ENCODE assay signal across 20 cellular contexts in the genomic region with DNA sequence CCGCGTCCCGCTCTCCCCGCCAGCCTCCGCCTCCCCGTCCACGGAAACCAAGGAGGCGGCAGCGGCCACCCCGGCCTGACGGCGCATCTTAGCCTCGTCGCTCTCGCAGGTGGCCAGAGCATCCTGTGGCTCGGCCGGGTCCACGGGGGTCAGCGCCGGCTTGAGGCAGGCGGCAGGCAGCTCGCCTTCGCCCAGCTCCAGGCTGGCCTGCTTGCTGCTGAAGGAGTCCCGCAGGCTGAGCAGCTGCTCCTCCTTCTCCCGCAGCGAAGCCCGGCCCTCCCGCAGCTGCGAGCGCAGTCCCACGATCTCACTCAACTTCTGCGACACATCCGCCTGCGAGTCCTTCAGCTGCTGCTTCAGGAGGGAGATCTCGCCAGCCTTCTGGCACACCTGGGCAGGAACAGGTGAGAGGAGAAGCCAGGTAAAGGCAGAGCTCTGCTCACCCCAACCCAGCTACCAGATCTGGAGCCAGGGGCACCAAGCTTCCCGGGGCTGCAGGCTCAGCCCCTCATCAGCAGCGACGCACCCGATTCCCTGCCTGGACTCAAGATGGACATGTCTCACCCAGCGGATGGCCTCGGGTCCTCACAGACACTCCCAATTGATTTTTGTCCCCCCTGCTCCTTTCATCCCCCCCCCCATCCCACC. TPM values are rescaled to one million over a fixed set of nuclear protein-coding genes. Genes with fewer than 3 reads are reported as not detected.
A peak's percentile ranks its signal among the peaks of the same experiment; 100 is the strongest.
DNase-seq lines count a peak whose midpoint lies in the region; ATAC-seq, FAIRE-seq and TF ChIP-seq lines count a peak whose summit lies in the region.
"Had no signal": no experiment of that assay in that cellular context is flagged by ENCODE, and none has a peak within 500 bp of the region (broad histone marks: within the 10 kb centered on the region; RNA-seq: fewer than 3 reads in every experiment).

No MANE protein-coding gene starts in this region.

- H3K4me1 Mint-ChIP-seq in activated naive CD4-positive, alpha-beta T cell treated with anti-CD3 and anti-CD28 coated beads, Interleukin-2, amount 10 ng/mL, durations not matched to agents 7 days and 5 days, result peaks cover 6% of the 10 kb centered on the region

- no peak overlapping the region for H3K27ac Mint-ChIP-seq in activated naive CD4-positive, alpha-beta T cell treated with anti-CD3 and anti-CD28 coated beads, Interleukin-2, amount 10 ng/mL, durations not matched to agents 7 days and 5 days
- H3K27ac Mint-ChIP-seq: activated CD4-positive, alpha-beta T cell treated with anti-CD3 and anti-CD28 coated beads for 36 hours; CD4-positive, alpha-beta memory T cell; stimulated activated memory B cell treated with anti-CD40 and anti-IgM and Interleukin-4, amounts not matched to agents 10 μg/mL and 1 μg/mL and 100 μg/mL, for 72 hours had no signal

- H3K9me3 Mint-ChIP-seq in activated naive CD4-positive, alpha-beta T cell treated with anti-CD3 and anti-CD28 coated beads, Interleukin-2, amount 10 ng/mL, durations not matched to agents 7 days and 5 days, result no peaks in the 10 kb centered on the region
- H3K9me3 Mint-ChIP-seq: CD4-positive, alpha-beta memory T cell; neural crest cell; stimulated activated memory B cell treated with anti-CD40 and anti-IgM and Interleukin-4, amounts not matched to agents 10 μg/mL and 1 μg/mL and 100 μg/mL, for 72 hours had no signal

- peak overlapping the region; percentile 26; the same call in 1 of the 2 replicates for H3K27ac ChIP-seq in WERI-Rb-1
- no peak overlapping the region for H3K27ac ChIP-seq in psoas muscle
- H3K27ac ChIP-seq: KMS-11 had no signal

- H3K36me3 ChIP-seq in WERI-Rb-1 (no peaks in the 10 kb centered on the region), psoas muscle (ENCODE audit: insufficient read depth in 1 of 2, low read depth in 1 of 2) (no peaks in the 10 kb centered on the region)

- H3K4me3 Mint-ChIP-seq in activated naive CD4-positive, alpha-beta T cell treated with anti-CD3 and anti-CD28 coated beads, Interleukin-2, amount 10 ng/mL, durations not matched to agents 7 days and 5 days, result no peak overlapping the region
- H3K4me3 Mint-ChIP-seq: activated CD4-positive, alpha-beta T cell treated with anti-CD3 and anti-CD28 coated beads for 36 hours; CD4-positive, alpha-beta memory T cell; neural crest cell; stimulated activated memory B cell treated with anti-CD40 and anti-IgM and Interleukin-4, amounts not matched to agents 10 μg/mL and 1 μg/mL and 100 μg/mL, for 72 hours had no signal

- H3K4me1 ChIP-seq in psoas muscle, result peaks cover 15% of the 10 kb centered on the region

- CTCF ChIA-PET in activated naive CD4-positive, alpha-beta T cell treated with anti-CD3 and anti-CD28 coated beads, Interleukin-2, amount 10 ng/mL, durations not matched to agents 7 days and 5 days (lab: Charles Lee), result no interaction called here
- CTCF ChIA-PET in GM10248 (lab: Yijun Ruan, JAX), result interaction anchor here (0.9 kb wide), 1 partner anchor 20 kb away, joined by 4 read pairs; no protein-coding TSS in a partner anchor

- peak; percentile 13 for FAIRE-seq in GM12891 (lab: Jason Lieb, UNC)
- FAIRE-seq: A204.1 had no signal

- no peak for ATAC-seq in psoas muscle
- ATAC-seq: activated CD4-positive, alpha-beta T cell treated with anti-CD3 and anti-CD28 coated beads for 36 hours; HCT116; stimulated activated memory B cell treated with anti-CD40 and anti-IgM and Interleukin-4, amounts not matched to agents 10 μg/mL and 1 μg/mL and 100 μg/mL, for 72 hours had no signal

- H3K27me3 Mint-ChIP-seq in activated naive CD4-positive, alpha-beta T cell treated with anti-CD3 and anti-CD28 coated beads, Interleukin-2, amount 10 ng/mL, durations not matched to agents 7 days and 5 days, result peaks cover 58% of the 10 kb centered on the region

- WGBS in psoas muscle, 3 donors, result 72 to 89% (median 78%) methylated on average over 27 to 41 of the region's 41 CpGs

- no peaks in the 10 kb centered on the region for H3K27me3 ChIP-seq in WERI-Rb-1 (ENCODE audit: insufficient read depth, low read depth, severe bottlenecking)
- no peaks in the 10 kb centered on the region for H3K27me3 ChIP-seq in psoas muscle (ENCODE audit: insufficient read depth in 3 of 3, low read length in 2 of 3)

- H3K4me3 ChIP-seq in WERI-Rb-1 (ENCODE audit: low read depth, low read length) (no peak overlapping the region), psoas muscle (peak overlapping the region; percentile 22)

- H3K9me3 ChIP-seq in WERI-Rb-1 (ENCODE audit: severe bottlenecking), result no peaks in the 10 kb centered on the region
- H3K9me3 ChIP-seq in psoas muscle, result no peaks in the 10 kb centered on the region

- intact Hi-C loops in psoas muscle (cut with DNase I), result no loop called here

- no peak for TF ChIP-seq POLR2A in GM12891 (IDR thresholded peaks at IDR 0.05; ENCODE audit: low read depth, low read length)

- no peaks in the 10 kb centered on the region for H3K36me3 Mint-ChIP-seq in activated naive CD4-positive, alpha-beta T cell treated with anti-CD3 and anti-CD28 coated beads, Interleukin-2, amount 10 ng/mL, durations not matched to agents 7 days and 5 days
- H3K36me3 Mint-ChIP-seq: CD4-positive, alpha-beta memory T cell; stimulated activated memory B cell treated with anti-CD40 and anti-IgM and Interleukin-4, amounts not matched to agents 10 μg/mL and 1 μg/mL and 100 μg/mL, for 72 hours had no signal

- DNase-seq in NCI-H187 (lab: John Stamatoyannopoulos, UW) (peak; percentile 30 to 67), NCI-H187 treated with DMSO at 0.1 percent for 48 hours (lab: John Stamatoyannopoulos, UW) (no peak), GM12891 (ENCODE audit: insufficient read length, low spot score) (no peak), WERI-Rb-1 (no peak), psoas muscle (no peak), GM10248 (ENCODE audit: extremely low spot score) (no peak), NCI-H446 treated with DMSO at 0.1 percent for 48 hours (lab: John Stamatoyannopoulos, UW) (no peak)
- no peak for DNase-seq in activated naive CD4-positive, alpha-beta T cell treated with anti-CD3 and anti-CD28 coated beads, Interleukin-2, amount 10 ng/mL, durations not matched to agents 7 days and 5 days
- DNase-seq: activated CD4-positive, alpha-beta T cell treated with anti-CD3 and anti-CD28 coated beads for 36 hours; activated naive CD4-positive, alpha-beta T cell; CD4-positive, alpha-beta memory T cell; cortex of kidney; erythroblast; T1000; trophoblast cell had no signal

- no peak for TF ChIP-seq CTCF in WERI-Rb-1 (IDR thresholded peaks at IDR 0.05; ENCODE audit: low read depth, low read length)
- no peak for TF ChIP-seq CTCF in psoas muscle (IDR thresholded peaks at IDR 0.05)
- TF ChIP-seq CTCF in GM10248 (IDR thresholded peaks at IDR 0.05; ENCODE audit: control extremely low read depth, extremely low read depth, low read depth, missing control alignments), result no peak

- POLR2A ChIA-PET in GM10248 (lab: Yijun Ruan, JAX), result no interaction called here

TF ChIP-seq in GM12891, 5 proteins besides CTCF, POLR2A, EP300 and RAD21:
- no peak for TF ChIP-seq TAF1 (IDR thresholded peaks at IDR 0.05; ENCODE audit: low read depth, low read length)
TF ChIP-seq in GM12891: peak in this region for 0.

RNA-seq across cellular contexts. Expression of a gene that starts 5.2 kb away (rescaled TPM):
- 18.1 TPM for polyA plus RNA-seq in GM12891 (2012; ENCODE audit: low read depth, missing spikeins)
- 10 to 100 TPM; 22.4 to 45.9 (median 26.4) TPM for total RNA-seq in psoas muscle
- 10 to 100 TPM; 30.9 to 91.1 (median 35.5) TPM for polyA plus RNA-seq in psoas muscle

RNA-seq across cellular contexts. Expression of a gene that starts 5.2 kb away (rescaled TPM):
- polyA plus RNA-seq in GM12891 (2012; ENCODE audit: low read depth, missing spikeins), result 3.1 TPM
- total RNA-seq in psoas muscle, result 10 to 100 TPM in 1 of 4 donors, 1 to 10 TPM in 3; 6.1 to 10.8 (median 8.3) TPM
- 1 to 10 TPM; 4.0 to 7.9 (median 5.6) TPM for polyA plus RNA-seq in psoas muscle

RNA-seq across cellular contexts. Expression of a gene that starts 8.5 kb away (rescaled TPM):
- polyA plus RNA-seq in GM12891 (2012; ENCODE audit: low read depth, missing spikeins), result 0.50 TPM
- total RNA-seq in psoas muscle, result 10 to 100 TPM in 1 of 4 donors, 1 to 10 TPM in 3; 5.8 to 10.5 (median 7.5) TPM
- 10 to 100 TPM in 1 of 3 donors, 1 to 10 TPM in 2; 4.1 to 13.7 (median 8.0) TPM for polyA plus RNA-seq in psoas muscle

RNA-seq across cellular contexts. Expression of a gene that starts 39.6 kb away (rescaled TPM):
- polyA plus RNA-seq in GM12891 (2012; ENCODE audit: low read depth, missing spikeins), result 29.7 TPM
- 10 to 100 TPM; 36.6 to 49.7 (median 42.3) TPM for total RNA-seq in psoas muscle
- polyA plus RNA-seq in psoas muscle, result 10 to 100 TPM; 58.3 to 82.2 (median 71.7) TPM

RNA-seq across cellular contexts. Expression of a gene that starts 44.4 kb away (rescaled TPM):
- polyA plus RNA-seq in GM12891 (2012; ENCODE audit: low read depth, missing spikeins), result 62.5 TPM
- 10 to 100 TPM; 19.6 to 26.0 (median 23.9) TPM for total RNA-seq in psoas muscle
- 10 to 100 TPM; 28.4 to 83.9 (median 41.0) TPM for polyA plus RNA-seq in psoas muscle

Comparison
In these comparisons a context has a peak if more than half of its experiments do, and no peak if none do; other contexts are left out.
1. DNase-seq: peak in NCI-H187 (2 of 2); none in NCI-H187 treated with DMSO at 0.1 percent for 48 hours (single experiment), GM12891 (single experiment), WERI-Rb-1 (single experiment), psoas muscle (0 of 2), activated naive CD4-positive, alpha-beta T cell treated with anti-CD3 and anti-CD28 coated beads, Interleukin-2, amount 10 ng/mL, durations not matched to agents 7 days and 5 days (single experiment), GM10248 (single experiment) and NCI-H446 treated with DMSO at 0.1 percent for 48 hours (single experiment).